Comparison of ENCODE assay signal across 22 cellular contexts in the genomic region with DNA sequence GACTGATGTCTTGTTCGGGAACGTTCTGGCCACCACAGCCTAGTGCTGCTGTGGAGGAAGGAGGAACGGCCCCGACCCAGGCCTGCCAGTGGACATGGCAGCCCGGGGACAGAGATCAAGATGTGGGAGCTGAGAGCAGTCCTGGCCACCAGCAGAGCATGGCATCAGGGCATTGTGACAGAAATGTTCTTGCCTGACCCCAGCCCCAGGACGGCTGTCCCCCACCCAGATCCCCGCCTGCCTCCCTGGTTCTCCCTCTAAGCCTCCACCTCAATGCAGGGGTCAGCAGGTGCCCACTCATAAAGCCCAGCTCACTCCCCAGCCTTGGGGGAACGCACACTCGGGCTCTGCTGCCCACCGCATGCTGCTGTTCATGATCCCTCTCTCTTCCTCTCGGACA.
"Had no signal": no experiment of that assay in that cellular context is flagged by ENCODE, and none has a peak within 500 bp of the region (broad histone marks: within the 10 kb centered on the region; RNA-seq: fewer than 3 reads in every experiment).

No MANE protein-coding gene starts in this region.

- H3K36me3 ChIP-seq: left ventricle myocardium inferior, pancreas, prostate gland, suprapubic skin, thoracic aorta, tibial artery, uterus had no signal

- H3K9me3 Mint-ChIP-seq: memory B cell; naive thymus-derived CD4-positive, alpha-beta T cell; natural killer cell treated with Interleukin-12 subunit alpha and Interleukin-12 subunit beta and Interleukin-15 and Interleukin-18, amount 100 ng/mL, for 72 hours; stimulated activated effector memory CD8-positive, alpha-beta T cell treated with anti-CD3 and anti-CD28 coated beads, Interleukin-12 subunit alpha, Interleukin-12 subunit beta, amount 100 ng/mL, for 72 hours; stimulated activated naive CD8-positive, alpha-beta T cell treated with anti-CD3 and anti-CD28 coated beads, Interleukin-15, Interleukin-2, amounts not matched to agents 100 ng/mL and 50 ng/mL, for 24 hours; type B pancreatic cell had no signal

- DNase-seq: hippocampal formation; left ventricle myocardium inferior; midbrain; mucosa of descending colon; naive thymus-derived CD4-positive, alpha-beta T cell; pancreas; retina; right cardiac atrium; stimulated activated CD4-positive, alpha-beta T cell treated with anti-CD3 and anti-CD28 coated beads, Interleukin-4, amount 100 ng/mL, for 24 hours; stimulated activated naive CD4-positive, alpha-beta T cell; tibial artery; uterus had no signal

- H3K36me3 Mint-ChIP-seq: memory B cell; naive thymus-derived CD4-positive, alpha-beta T cell; natural killer cell treated with Interleukin-12 subunit alpha and Interleukin-12 subunit beta and Interleukin-15 and Interleukin-18, amount 100 ng/mL, for 72 hours; stimulated activated effector memory CD8-positive, alpha-beta T cell treated with anti-CD3 and anti-CD28 coated beads, Interleukin-12 subunit alpha, Interleukin-12 subunit beta, amount 100 ng/mL, for 72 hours; type B pancreatic cell had no signal

- H3K27ac ChIP-seq: left ventricle myocardium inferior, pancreas, prostate gland, skin epidermis, suprapubic skin, thoracic aorta, tibial artery, uterus had no signal

- ATAC-seq: mucosa of descending colon; naive thymus-derived CD4-positive, alpha-beta T cell; natural killer cell treated with Interleukin-12 subunit alpha and Interleukin-12 subunit beta and Interleukin-15 and Interleukin-18, amount 100 ng/mL, for 72 hours; pancreas; right cardiac atrium; sciatic nerve; stimulated activated effector memory CD8-positive, alpha-beta T cell treated with anti-CD3 and anti-CD28 coated beads, Interleukin-12 subunit alpha, Interleukin-12 subunit beta, amount 100 ng/mL, for 72 hours had no signal

- H3K4me3 ChIP-seq: left ventricle myocardium inferior, mucosa of descending colon, pancreas, prostate gland, skin epidermis, suprapubic skin, thoracic aorta, tibial artery, uterus had no signal

- H3K27me3 ChIP-seq: pancreas, suprapubic skin, tibial artery, uterus had no signal

- H3K4me3 Mint-ChIP-seq: memory B cell; naive thymus-derived CD4-positive, alpha-beta T cell; natural killer cell treated with Interleukin-12 subunit alpha and Interleukin-12 subunit beta and Interleukin-15 and Interleukin-18, amount 100 ng/mL, for 72 hours; stimulated activated effector memory CD8-positive, alpha-beta T cell treated with anti-CD3 and anti-CD28 coated beads, Interleukin-12 subunit alpha, Interleukin-12 subunit beta, amount 100 ng/mL, for 72 hours; stimulated activated naive CD8-positive, alpha-beta T cell treated with anti-CD3 and anti-CD28 coated beads, Interleukin-15, Interleukin-2, amounts not matched to agents 100 ng/mL and 50 ng/mL, for 24 hours; type B pancreatic cell had no signal

- H3K4me1 ChIP-seq: pancreas, prostate gland, uterus had no signal

- H3K9me3 ChIP-seq: left ventricle myocardium inferior, mucosa of descending colon, pancreas, prostate gland, suprapubic skin, thoracic aorta, tibial artery, uterus had no signal

- H3K27ac Mint-ChIP-seq: memory B cell; natural killer cell treated with Interleukin-12 subunit alpha and Interleukin-12 subunit beta and Interleukin-15 and Interleukin-18, amount 100 ng/mL, for 72 hours; stimulated activated effector memory CD8-positive, alpha-beta T cell treated with anti-CD3 and anti-CD28 coated beads, Interleukin-12 subunit alpha, Interleukin-12 subunit beta, amount 100 ng/mL, for 72 hours; stimulated activated naive CD8-positive, alpha-beta T cell treated with anti-CD3 and anti-CD28 coated beads, Interleukin-15, Interleukin-2, amounts not matched to agents 100 ng/mL and 50 ng/mL, for 24 hours; type B pancreatic cell had no signal
